Comparison of ENCODE assay signal across 8 cellular contexts in the genomic region with DNA sequence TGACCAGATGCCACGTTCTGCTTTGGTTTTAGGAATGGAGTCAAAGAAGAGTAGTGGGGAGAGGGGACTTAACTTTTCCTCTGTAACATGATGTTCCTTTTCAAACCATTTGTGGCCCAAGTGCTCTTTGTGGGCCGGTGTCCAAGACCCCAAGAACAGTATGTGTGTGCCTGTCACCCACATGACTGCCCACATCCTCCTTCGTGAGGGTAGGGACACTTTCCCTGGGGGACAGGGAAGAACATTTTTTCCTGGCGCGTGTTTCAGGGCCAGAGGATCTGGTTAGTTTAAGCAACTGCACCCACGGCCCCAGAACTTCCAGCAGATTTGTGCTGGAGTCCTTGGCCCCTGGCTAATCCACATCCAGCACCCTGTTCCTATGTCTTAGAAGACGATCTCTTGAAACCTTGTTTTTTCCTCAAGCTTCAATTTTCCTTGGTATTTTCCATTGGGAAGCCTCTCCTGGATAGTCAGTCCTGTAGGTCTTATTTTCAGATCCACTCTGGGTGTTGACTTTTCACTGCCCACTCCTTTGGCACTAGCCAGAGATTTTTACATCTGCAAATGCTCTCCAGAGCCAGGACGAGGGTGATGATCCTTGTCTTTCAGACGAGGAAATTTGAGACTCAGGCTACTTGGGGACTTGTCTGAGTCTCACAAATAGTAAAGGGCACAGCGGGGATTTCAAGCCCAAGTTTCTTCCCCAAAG. TPM values are rescaled to one million over a fixed set of nuclear protein-coding genes. Genes with fewer than 3 reads are reported as not detected.
DNase-seq lines count a peak whose midpoint lies in the region; ATAC-seq and TF ChIP-seq lines count a peak whose summit lies in the region.

No MANE protein-coding gene starts in this region.

- H3K4me3 ChIP-seq in muscle layer of duodenum (ENCODE audit: low read depth in 1 of 2, low read length in 2 of 2) (peak overlapping the region in 1 of 2 donors; percentile 9), upper lobe of right lung (no peak overlapping the region)

- TF ChIP-seq CTCF in chondrocyte (IDR thresholded peaks at IDR 0.05) (no peak), upper lobe of right lung (IDR thresholded peaks at IDR 0.05) (no peak)

- peak overlapping the region; percentile 99 for H3K27ac Mint-ChIP-seq in chondrocyte (ENCODE audit: unreplicated experiment)

- H3K9me3 Mint-ChIP-seq in chondrocyte (ENCODE audit: low read depth): no peaks in the 10 kb centered on the region

- H3K9me3 ChIP-seq in muscle layer of duodenum (ENCODE audit: control insufficient read depth in 1 of 2, low read length in 2 of 2) (no peaks in the 10 kb centered on the region), upper lobe of right lung (no peaks in the 10 kb centered on the region)

- H3K27me3 Mint-ChIP-seq in chondrocyte (ENCODE audit: low read depth): no peaks in the 10 kb centered on the region

- peak overlapping the region; percentile 82 for H3K27ac ChIP-seq in muscle layer of duodenum (ENCODE audit: low read length)
- H3K27ac ChIP-seq in upper lobe of right lung: peak overlapping the region; percentile 82

- H3K36me3 ChIP-seq in muscle layer of duodenum (ENCODE audit: control insufficient read depth in 1 of 2, insufficient read depth in 2 of 2, low read length in 2 of 2): peaks cover 68 to 73% of the 10 kb centered on the region in 2 donors
- H3K36me3 ChIP-seq in upper lobe of right lung: peaks cover 76% of the 10 kb centered on the region

- H3K27me3 ChIP-seq in muscle layer of duodenum (ENCODE audit: low read depth, low read length): no peaks in the 10 kb centered on the region
- no peaks in the 10 kb centered on the region for H3K27me3 ChIP-seq in upper lobe of right lung

- H3K4me1 Mint-ChIP-seq in chondrocyte (ENCODE audit: low read depth): peaks cover 43% of the 10 kb centered on the region

- no peak overlapping the region for H3K4me3 Mint-ChIP-seq in chondrocyte (ENCODE audit: unreplicated experiment)

- peak; percentile 51 for ATAC-seq in upper lobe of right lung
- ATAC-seq in HG02981 (IDR thresholded peaks at IDR 0.05; ENCODE audit: unreplicated experiment): no peak
- ATAC-seq in HG03571 (IDR thresholded peaks at IDR 0.05; ENCODE audit: unreplicated experiment): no peak
- ATAC-seq in GM21526 (IDR thresholded peaks at IDR 0.05; ENCODE audit: low FRiP score, unreplicated experiment): no peak

- intact Hi-C loops in upper lobe of right lung (cut with DNase I): no loop called here

- H3K36me3 Mint-ChIP-seq in chondrocyte (ENCODE audit: low read depth): peaks cover 49% of the 10 kb centered on the region

- DNase-seq in activated effector memory CD4-positive, alpha-beta T cell treated with anti-CD3 and anti-CD28 coated beads, Interleukin-2, amount 50 U/mL, for 16 hours: peak; percentile 42
- no peak for DNase-seq in activated effector memory CD4-positive, alpha-beta T cell treated with Interleukin-2 at 50 U/mL for 16 hours
- DNase-seq in chondrocyte (ENCODE audit: low spot score): no peak
- no peak for DNase-seq in upper lobe of right lung

- H3K4me1 ChIP-seq in muscle layer of duodenum (ENCODE audit: control insufficient read depth in 1 of 2, insufficient read depth in 2 of 2, low read length in 2 of 2) (peaks cover 33 to 53% of the 10 kb centered on the region in 2 donors), upper lobe of right lung (peaks cover 53% of the 10 kb centered on the region)

RNA-seq across cellular contexts. Expression of a gene that starts 10.8 kb away (rescaled TPM):
- total RNA-seq in chondrocyte: 21.8 to 33.2 TPM (median 25.5 TPM) in 3 replicates
- 31.9 TPM for total RNA-seq in upper lobe of right lung

RNA-seq across cellular contexts. Expression of a gene that starts 35.0 kb away (rescaled TPM):
- total RNA-seq in chondrocyte (158 to 195 TPM (median 161 TPM) in 3 replicates), upper lobe of right lung (171 TPM)

RNA-seq across cellular contexts. Expression of a gene that starts 54.5 kb away (rescaled TPM):
- total RNA-seq in chondrocyte (188 to 197 TPM (median 195 TPM) in 3 replicates), upper lobe of right lung (99.0 TPM)
